In genomic region chr16:11003141-11003540, GRCh38 we compare ENCODE assay signal across 33 cellular contexts.
"Had no signal": no experiment of that assay in that cellular context is flagged by ENCODE, and none has a peak within 500 bp of the region (broad histone marks: within the 10 kb centered on the region; RNA-seq: fewer than 3 reads in every experiment).

No MANE protein-coding gene starts in this region.

- H3K27ac Mint-ChIP-seq: activated B cell treated with CpG ODN at 0.5 μM for 24 hours; activated CD8-positive, alpha-beta memory T cell treated with anti-CD3 and anti-CD28 coated beads, Interleukin-2, amount 10 ng/mL, durations not matched to agents 7 days and 5 days; activated CD8-positive, alpha-beta T cell treated with anti-CD3 and anti-CD28 coated beads, Interleukin-2, amount 10 ng/mL, durations not matched to agents 7 days and 5 days; activated naive CD4-positive, alpha-beta T cell treated with anti-CD3 and anti-CD28 coated beads for 36 hours; activated naive CD4-positive, alpha-beta T cell treated with anti-CD3 and anti-CD28 coated beads, Interleukin-2, amount 50 U/mL, for 24 hours; activated naive CD8-positive, alpha-beta T cell treated with anti-CD3 and anti-CD28 coated beads for 36 hours; activated naive CD8-positive, alpha-beta T cell treated with anti-CD3 and anti-CD28 coated beads, Interleukin-2, amount 50 U/mL, for 24 hours; activated T-cell treated with anti-CD3 and anti-CD28 coated beads, Interleukin-2, amount 50 U/mL, for 24 hours; activated T-helper 1 cell treated with anti-CD3 and anti-CD28 coated beads, Interleukin-12 subunit alpha, Interleukin-12 subunit beta, Interleukin-2, Interleukin-4 antibody, amounts not matched to agents 30 ng/mL and 10 ng/mL and 1 ng/mL, durations not matched to agents 14 hours and 24 hours and 36 hours; activated T-helper 2 cell treated with anti-CD3 and anti-CD28 coated beads, Interferon-gamma antibody, Interleukin-2, Interleukin-4, amounts not matched to agents 10 μg/mL and 5 μg/mL and 100 μg/mL, durations not matched to agents 14 hours and 24 hours and 36 hours; effector memory CD8-positive, alpha-beta T cell had no signal

- H3K4me1 Mint-ChIP-seq: activated B cell treated with CpG ODN at 0.5 μM for 24 hours; activated naive CD4-positive, alpha-beta T cell treated with anti-CD3 and anti-CD28 coated beads, Interleukin-2, amount 50 U/mL, for 24 hours had no signal

- H3K4me3 Mint-ChIP-seq: activated B cell treated with CpG ODN at 0.5 μM for 24 hours; activated CD8-positive, alpha-beta memory T cell treated with anti-CD3 and anti-CD28 coated beads, Interleukin-2, amount 10 ng/mL, durations not matched to agents 7 days and 5 days; activated CD8-positive, alpha-beta T cell treated with anti-CD3 and anti-CD28 coated beads, Interleukin-2, amount 10 ng/mL, durations not matched to agents 7 days and 5 days; activated naive CD4-positive, alpha-beta T cell treated with anti-CD3 and anti-CD28 coated beads for 36 hours; activated naive CD4-positive, alpha-beta T cell treated with anti-CD3 and anti-CD28 coated beads, Interleukin-2, amount 50 U/mL, for 24 hours; activated naive CD8-positive, alpha-beta T cell treated with anti-CD3 and anti-CD28 coated beads for 36 hours; activated naive CD8-positive, alpha-beta T cell treated with anti-CD3 and anti-CD28 coated beads, Interleukin-2, amount 50 U/mL, for 24 hours; activated T-cell treated with anti-CD3 and anti-CD28 coated beads, Interleukin-2, amount 50 U/mL, for 24 hours; activated T-helper 1 cell treated with anti-CD3 and anti-CD28 coated beads, Interleukin-12 subunit alpha, Interleukin-12 subunit beta, Interleukin-2, Interleukin-4 antibody, amounts not matched to agents 30 ng/mL and 10 ng/mL and 1 ng/mL, durations not matched to agents 14 hours and 24 hours and 36 hours; effector memory CD8-positive, alpha-beta T cell had no signal

- H3K27ac ChIP-seq: adrenal gland, body of pancreas, foreskin keratinocyte, WERI-Rb-1 had no signal

- H3K27me3 Mint-ChIP-seq: activated B cell treated with CpG ODN at 0.5 μM for 24 hours; activated CD8-positive, alpha-beta memory T cell treated with anti-CD3 and anti-CD28 coated beads, Interleukin-2, amount 10 ng/mL, durations not matched to agents 7 days and 5 days; activated naive CD4-positive, alpha-beta T cell treated with anti-CD3 and anti-CD28 coated beads, Interleukin-2, amount 50 U/mL, for 24 hours; activated naive CD8-positive, alpha-beta T cell treated with anti-CD3 and anti-CD28 coated beads for 36 hours; activated naive CD8-positive, alpha-beta T cell treated with anti-CD3 and anti-CD28 coated beads, Interleukin-2, amount 50 U/mL, for 24 hours; activated T-cell treated with anti-CD3 and anti-CD28 coated beads, Interleukin-2, amount 50 U/mL, for 24 hours; effector memory CD8-positive, alpha-beta T cell had no signal

- H3K4me1 ChIP-seq: body of pancreas had no signal

- DNase-seq: activated B cell treated with CpG ODN at 0.5 μM for 24 hours; activated CD4-positive, alpha-beta T cell treated with anti-CD3 and anti-CD28 coated beads for 48 hours; activated CD4-positive, alpha-beta T cell treated with anti-CD3 and anti-CD28 coated beads, Interleukin-2, amount 50 U/mL, for 1 hour; activated CD4-positive, alpha-beta T cell treated with anti-CD3 and anti-CD28 coated beads, Interleukin-2, amount 50 U/mL, for 48 hours; activated CD8-positive, alpha-beta memory T cell treated with anti-CD3 and anti-CD28 coated beads, Interleukin-2, amount 10 ng/mL, durations not matched to agents 7 days and 5 days; activated CD8-positive, alpha-beta memory T cell treated with anti-CD3 and anti-CD28 coated beads, Interleukin-2, amount 50 U/mL, for 48 hours; activated CD8-positive, alpha-beta T cell treated with anti-CD3 and anti-CD28 coated beads, Interleukin-2, amount 10 ng/mL, durations not matched to agents 7 days and 5 days; activated effector memory CD4-positive, alpha-beta T cell treated with anti-CD3 and anti-CD28 coated beads, Interleukin-2, amount 50 U/mL, for 16 hours; activated naive CD4-positive, alpha-beta T cell treated with anti-CD3 and anti-CD28 coated beads for 36 hours; activated naive CD8-positive, alpha-beta T cell treated with anti-CD3 and anti-CD28 coated beads for 36 hours; activated naive CD8-positive, alpha-beta T cell treated with anti-CD3 and anti-CD28 coated beads, Interleukin-2, amount 50 U/mL, for 24 hours; activated T-cell treated with anti-CD3 and anti-CD28 coated beads for 4 hours; activated T-cell treated with anti-CD3 and anti-CD28 coated beads, Interleukin-2, amount 50 U/mL, for 24 hours; adrenal gland; amygdala; aorta; body of pancreas; caudate nucleus; cortex of kidney; dermis blood vessel endothelial cell; effector CD4-positive, alpha-beta T cell; effector memory CD8-positive, alpha-beta T cell; erythroblast; foreskin keratinocyte; gastrocnemius medialis; glutamatergic neuron; T1000; WERI-Rb-1 had no signal

- ATAC-seq: activated CD4-positive, CD25-positive, alpha-beta regulatory T cell treated with anti-CD3 and anti-CD28 coated beads, Interleukin-2, amount 50 U/mL, for 24 hours; activated CD8-positive, alpha-beta memory T cell treated with anti-CD3 and anti-CD28 coated beads, Interleukin-2, amount 10 ng/mL, durations not matched to agents 7 days and 5 days; activated CD8-positive, alpha-beta T cell treated with anti-CD3 and anti-CD28 coated beads, Interleukin-2, amount 10 ng/mL, durations not matched to agents 7 days and 5 days; activated naive CD8-positive, alpha-beta T cell treated with anti-CD3 and anti-CD28 coated beads, Interleukin-2, amount 50 U/mL, for 24 hours; body of pancreas; effector memory CD8-positive, alpha-beta T cell; foreskin keratinocyte; gastrocnemius medialis had no signal

- H3K9me3 Mint-ChIP-seq: activated B cell treated with CpG ODN at 0.5 μM for 24 hours; activated naive CD4-positive, alpha-beta T cell treated with anti-CD3 and anti-CD28 coated beads for 36 hours; activated naive CD4-positive, alpha-beta T cell treated with anti-CD3 and anti-CD28 coated beads, Interleukin-2, amount 50 U/mL, for 24 hours; activated naive CD8-positive, alpha-beta T cell treated with anti-CD3 and anti-CD28 coated beads for 36 hours; activated naive CD8-positive, alpha-beta T cell treated with anti-CD3 and anti-CD28 coated beads, Interleukin-2, amount 50 U/mL, for 24 hours; activated T-cell treated with anti-CD3 and anti-CD28 coated beads, Interleukin-2, amount 50 U/mL, for 24 hours; activated T-helper 1 cell treated with anti-CD3 and anti-CD28 coated beads, Interleukin-12 subunit alpha, Interleukin-12 subunit beta, Interleukin-2, Interleukin-4 antibody, amounts not matched to agents 30 ng/mL and 10 ng/mL and 1 ng/mL, durations not matched to agents 14 hours and 24 hours and 36 hours; activated T-helper 2 cell treated with anti-CD3 and anti-CD28 coated beads, Interferon-gamma antibody, Interleukin-2, Interleukin-4, amounts not matched to agents 10 μg/mL and 5 μg/mL and 100 μg/mL, durations not matched to agents 14 hours and 24 hours and 36 hours; effector memory CD8-positive, alpha-beta T cell had no signal

- H3K4me3 ChIP-seq: adrenal gland, body of pancreas, esophagus muscularis mucosa, gastrocnemius medialis had no signal

- H3K27me3 ChIP-seq: adrenal gland, body of pancreas, esophagus muscularis mucosa, foreskin keratinocyte, gastrocnemius medialis had no signal

- H3K9me3 ChIP-seq: adrenal gland, body of pancreas, esophagus muscularis mucosa, gastrocnemius medialis had no signal
